25 cellular contexts compared by ENCODE assay signal in the genomic region with DNA sequence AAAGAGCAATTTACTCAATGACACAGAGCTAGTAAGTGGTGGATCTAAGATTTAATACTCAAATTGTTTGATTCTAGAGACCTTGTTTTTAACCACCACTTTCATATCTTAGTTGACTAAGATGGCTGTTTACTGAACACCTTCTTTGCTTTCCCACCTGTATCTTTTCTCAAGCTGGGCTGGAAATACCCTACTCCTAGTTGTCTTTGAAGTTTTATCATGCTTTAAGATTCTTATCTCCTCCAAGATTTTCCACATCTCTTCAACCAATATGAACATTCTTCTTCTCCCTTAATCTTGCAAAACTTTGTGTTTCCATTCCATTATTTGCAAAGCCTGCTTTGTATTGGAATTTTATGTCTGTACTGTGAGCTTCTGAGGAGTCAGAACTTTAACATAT.
"Had no signal": no experiment of that assay in that cellular context is flagged by ENCODE, and none has a peak within 500 bp of the region (broad histone marks: within the 10 kb centered on the region; RNA-seq: fewer than 3 reads in every experiment).

No MANE protein-coding gene starts in this region.

- H3K36me3 Mint-ChIP-seq: natural killer cell; stimulated activated memory B cell treated with anti-CD40 and anti-IgM and Interleukin-4, amounts not matched to agents 10 μg/mL and 1 μg/mL and 100 μg/mL, for 72 hours; type B pancreatic cell had no signal

- H3K27ac ChIP-seq: coronary artery, epithelial cell of prostate, gastrocnemius medialis, lower lobe of right lung, neutrophil, psoas muscle, sigmoid colon, testis, tibial artery had no signal

- DNase-seq: dermis blood vessel endothelial cell; effector memory CD4-positive, alpha-beta T cell; foreskin fibroblast; gastrocnemius medialis; head of caudate nucleus; left ventricle myocardium superior; lower lobe of right lung; natural killer cell; psoas muscle; right cardiac atrium; sigmoid colon; stimulated activated CD4-positive, alpha-beta T cell treated with anti-CD3 and anti-CD28 coated beads, Interleukin-2, amount 100 ng/mL, for 24 hours; stimulated activated CD4-positive, alpha-beta T cell treated with anti-CD3 and anti-CD28 coated beads, Interleukin-4, amount 100 ng/mL, for 24 hours; stimulated activated naive CD8-positive, alpha-beta T cell treated with anti-CD3 and anti-CD28 coated beads, Interleukin-15, Interleukin-2, amounts not matched to agents 100 U/mL and 50 U/mL, for 24 hours; substantia nigra; testis; tibial artery had no signal

- H3K27me3 Mint-ChIP-seq: stimulated activated memory B cell treated with anti-CD40 and anti-IgM and Interleukin-4, amounts not matched to agents 10 μg/mL and 1 μg/mL and 100 μg/mL, for 72 hours; type B pancreatic cell had no signal

- H3K27me3 ChIP-seq: gastrocnemius medialis, neutrophil, sigmoid colon, testis, tibial artery had no signal

- ATAC-seq: esophagus mucosa; gastrocnemius medialis; left ventricle myocardium superior; lower lobe of right lung; natural killer cell; psoas muscle; right cardiac atrium; stimulated activated memory B cell treated with anti-CD40 and anti-IgM and Interleukin-4, amounts not matched to agents 10 μg/mL and 1 μg/mL and 100 μg/mL, for 72 hours; stimulated activated naive CD8-positive, alpha-beta T cell treated with anti-CD3 and anti-CD28 coated beads, Interleukin-15, Interleukin-2, amounts not matched to agents 100 U/mL and 50 U/mL, for 24 hours had no signal

- FAIRE-seq: keratinocyte had no signal

- H3K4me1 ChIP-seq: gastrocnemius medialis, lower lobe of right lung, psoas muscle, sigmoid colon, testis, tibial artery had no signal

- H3K27ac Mint-ChIP-seq: natural killer cell; stimulated activated memory B cell treated with anti-CD40 and anti-IgM and Interleukin-4, amounts not matched to agents 10 μg/mL and 1 μg/mL and 100 μg/mL, for 72 hours; type B pancreatic cell had no signal

- H3K36me3 ChIP-seq: gastrocnemius medialis, lower lobe of right lung, neutrophil, sigmoid colon, tibial artery had no signal

- H3K9me3 ChIP-seq: gastrocnemius medialis, lower lobe of right lung, neutrophil, psoas muscle, sigmoid colon, testis, tibial artery had no signal

- H3K4me3 ChIP-seq: coronary artery, gastrocnemius medialis, lower lobe of right lung, psoas muscle, sigmoid colon, testis, tibial artery had no signal

- H3K9me3 Mint-ChIP-seq: type B pancreatic cell had no signal

- H3K4me1 Mint-ChIP-seq: natural killer cell; stimulated activated memory B cell treated with anti-CD40 and anti-IgM and Interleukin-4, amounts not matched to agents 10 μg/mL and 1 μg/mL and 100 μg/mL, for 72 hours had no signal

- H3K4me3 Mint-ChIP-seq: natural killer cell; neural crest cell; stimulated activated memory B cell treated with anti-CD40 and anti-IgM and Interleukin-4, amounts not matched to agents 10 μg/mL and 1 μg/mL and 100 μg/mL, for 72 hours; type B pancreatic cell had no signal
